9 cellular contexts compared by ENCODE assay signal in genomic region chr5:159094745-159095144, GRCh38. TPM values are rescaled to one million over a fixed set of nuclear protein-coding genes. Genes with fewer than 3 reads are reported as not detected.
DNase-seq lines count a peak whose midpoint lies in the region; ATAC-seq and TF ChIP-seq lines count a peak whose summit lies in the region.
"Had no signal": no experiment of that assay in that cellular context is flagged by ENCODE, and none has a peak within 500 bp of the region (broad histone marks: within the 10 kb centered on the region; RNA-seq: fewer than 3 reads in every experiment).

No MANE protein-coding gene starts in this region.

- H3K79me2 ChIP-seq in OCI-LY7 (ENCODE audit: insufficient read depth, low read depth, low read length): peaks cover 50% of the 10 kb centered on the region

- POLR2A ChIA-PET in OCI-LY7 (lab: Charles Lee): interaction anchor here (0.6 to 1.8 kb wide), 18 partner anchors 31 to 456 kb away, joined by 3 to 9 read pairs (median 4); no protein-coding TSS in a partner anchor

- CTCF ChIA-PET in OCI-LY7 (lab: Charles Lee; ENCODE audit: unreplicated experiment): interaction anchor here (0.7 kb wide), 1 partner anchor 41 kb away, joined by 3 read pairs; no protein-coding TSS in a partner anchor

- H3K27ac ChIP-seq in OCI-LY7 (ENCODE audit: low read depth, low read length, poor library complexity, severe bottlenecking): peak overlapping the region; percentile 72
- H3K27ac ChIP-seq in ascending aorta: peak overlapping the region; percentile 94 to 97
- H3K27ac ChIP-seq: HL-60 had no signal

- peak overlapping the region; percentile 58 for H3K4me3 ChIP-seq in OCI-LY7 (ENCODE audit: low read depth, low read length, poor library complexity, severe bottlenecking)
- peak overlapping the region; percentile 70 to 77 for H3K4me3 ChIP-seq in ascending aorta

- H2AFZ ChIP-seq in OCI-LY7 (ENCODE audit: low read length): peak overlapping the region; percentile 89

- H3K4me2 ChIP-seq in OCI-LY7 (ENCODE audit: low read length): peak overlapping the region; percentile 98

- ATAC-seq in HG02885 (IDR thresholded peaks at IDR 0.05; ENCODE audit: poor library complexity, unreplicated experiment): peak; percentile 30
- ATAC-seq in HG02973 (IDR thresholded peaks at IDR 0.05; ENCODE audit: unreplicated experiment): no peak

- intact Hi-C loops in OCI-LY7 (cut with micrococcal nuclease; ENCODE audit: unreplicated experiment): no loop called here
- intact Hi-C loops in ascending aorta (cut with DNase I): loop anchor here (2.0 to 5.0 kb wide), 2 partner anchors 36 to 202 kb away; no protein-coding TSS in a partner anchor

- BruUV-seq in OCI-LY7 (replicated peaks; lab: Mats Ljungman, UMichigan): no TSS peak

- no peaks in the 10 kb centered on the region for H3K9me2 ChIP-seq in OCI-LY7 (ENCODE audit: insufficient read depth, low read length)

- no peaks in the 10 kb centered on the region for H3K27me3 ChIP-seq in ascending aorta

- H3K4me1 ChIP-seq in OCI-LY7 (ENCODE audit: insufficient read depth, low read length, poor library complexity, severe bottlenecking) (peaks cover 67% of the 10 kb centered on the region), ascending aorta (peaks cover 0 to 10% of the 10 kb centered on the region in 2 donors)

- DNase-seq in COLO829 (ENCODE audit: low spot score): peak; percentile 65
- peak; percentile 92 for DNase-seq in OCI-LY7 (ENCODE audit: low spot score)
- DNase-seq in ascending aorta (ENCODE audit: low spot score in 2 of 2): peak in 1 of 2 donors; percentile 94
- peak; percentile 66 for DNase-seq in kidney tubule cell (ENCODE audit: low spot score)
- DNase-seq in stromal cell of bone marrow (ENCODE audit: low read depth): peak; percentile 89
- DNase-seq in superior temporal gyrus (ENCODE audit: extremely low spot score): no peak

- H3K36me3 ChIP-seq in OCI-LY7 (ENCODE audit: insufficient read depth, low read length) (peaks cover 48% of the 10 kb centered on the region), ascending aorta (no peaks in the 10 kb centered on the region)

- H4K20me1 ChIP-seq in OCI-LY7 (ENCODE audit: insufficient read depth, low read length): no peaks in the 10 kb centered on the region

- TF ChIP-seq CTCF in OCI-LY7 (conservative IDR thresholded peaks at IDR 0.05; ENCODE audit: low read length) (no peak), ascending aorta (IDR thresholded peaks at IDR 0.05) (no peak)

- no peaks in the 10 kb centered on the region for H3K9me3 ChIP-seq in OCI-LY7 (ENCODE audit: low read length)
- no peaks in the 10 kb centered on the region for H3K9me3 ChIP-seq in ascending aorta

RNA-seq across cellular contexts. Expression of gene EBF1, which starts 5.0 kb away (rescaled TPM):
- 20.3 and 26.3 TPM in 2 replicates for total RNA-seq in OCI-LY7 (2014; rRNA removed; shearing (Covaris generic))
- 43.1 and 47.1 TPM in 2 replicates for total RNA-seq in OCI-LY7 (2022)
- total RNA-seq in ascending aorta: 93.6 TPM
